7 cellular contexts compared by ENCODE assay signal in the genomic region with DNA sequence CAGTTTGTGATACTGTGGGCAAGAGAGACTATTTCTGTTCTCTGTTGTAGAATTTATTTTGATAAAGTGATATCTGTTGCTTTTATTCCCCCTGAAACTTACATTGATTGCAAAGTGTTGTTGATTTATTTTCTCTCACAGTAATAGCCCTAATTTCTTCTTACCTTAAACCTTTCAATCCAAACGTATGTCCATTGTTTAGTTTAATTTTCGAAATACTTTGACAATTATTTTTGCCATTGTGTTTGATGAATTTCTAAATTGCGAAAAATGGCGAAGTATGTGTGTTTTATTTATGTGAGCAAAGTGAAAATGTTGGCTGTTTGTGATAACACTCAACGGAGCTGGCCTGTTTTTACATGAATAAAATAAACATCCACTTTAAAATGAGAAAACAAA. TPM values are rescaled to one million over a fixed set of nuclear protein-coding genes. Genes with fewer than 3 reads are reported as not detected.
DNase-seq lines count a peak whose midpoint lies in the region; ATAC-seq and TF ChIP-seq lines count a peak whose summit lies in the region.
"Had no signal": no experiment of that assay in that cellular context is flagged by ENCODE, and none has a peak within 500 bp of the region (broad histone marks: within the 10 kb centered on the region; RNA-seq: fewer than 3 reads in every experiment).

No MANE protein-coding gene starts in this region.

- peak overlapping the region; percentile 95 for H3K9ac ChIP-seq in muscle layer of colon (ENCODE audit: low read length)

- H3K36me3 ChIP-seq in CD8-positive, alpha-beta T cell (ENCODE audit: insufficient read depth, low read length): no peaks in the 10 kb centered on the region
- no peaks in the 10 kb centered on the region for H3K36me3 ChIP-seq in muscle layer of colon (ENCODE audit: insufficient read depth, low read length)

- H3K4me3 Mint-ChIP-seq in CD8-positive, alpha-beta T cell: no peak overlapping the region
- H3K4me3 Mint-ChIP-seq: activated naive CD8-positive, alpha-beta T cell treated with anti-CD3 and anti-CD28 coated beads, Interleukin-2, amount 50 U/mL, for 24 hours had no signal

- peaks cover 11% of the 10 kb centered on the region for H3K36me3 Mint-ChIP-seq in CD8-positive, alpha-beta T cell

- peaks cover 21% of the 10 kb centered on the region for H3K4me1 ChIP-seq in CD8-positive, alpha-beta T cell (ENCODE audit: insufficient read depth, low read length)
- H3K4me1 ChIP-seq in muscle layer of colon (ENCODE audit: insufficient read depth, low read length): peaks cover 16% of the 10 kb centered on the region

- no peak for DNase-seq in CD8-positive, alpha-beta T cell
- DNase-seq in astrocyte of the cerebellum (ENCODE audit: low read depth) (no peak), NCI-H1417 (lab: John Stamatoyannopoulos, UW) (no peak), posterior vena cava (ENCODE audit: low spot score) (no peak)

- CTCF ChIA-PET in CD8-positive, alpha-beta T cell (lab: Charles Lee): interaction anchor here (0.8 to 1.5 kb wide), 6 partner anchors 12 to 129 kb away, joined by 3 to 11 read pairs (median 3); partner anchors contain the start of gene ZKSCAN8

- H3K4me3 ChIP-seq in CD8-positive, alpha-beta T cell (ENCODE audit: low read depth, low read length): peak overlapping the region; percentile 92
- H3K4me3 ChIP-seq in astrocyte of the cerebellum (ENCODE audit: low read depth, low read length) (peak overlapping the region; percentile 80), muscle layer of colon (ENCODE audit: low read depth in 1 of 2, low read length in 2 of 2) (peak overlapping the region; percentile 92 to 93)

- no peak for ATAC-seq in CD8-positive, alpha-beta T cell
- ATAC-seq in HG03469 (IDR thresholded peaks at IDR 0.05; ENCODE audit: unreplicated experiment): no peak

- no peaks in the 10 kb centered on the region for H3K9me3 Mint-ChIP-seq in CD8-positive, alpha-beta T cell
- H3K9me3 Mint-ChIP-seq: activated naive CD8-positive, alpha-beta T cell treated with anti-CD3 and anti-CD28 coated beads, Interleukin-2, amount 50 U/mL, for 24 hours had no signal

- peaks cover 31% of the 10 kb centered on the region for H3K4me1 Mint-ChIP-seq in CD8-positive, alpha-beta T cell (ENCODE audit: low read depth)

- no peaks in the 10 kb centered on the region for H3K27me3 ChIP-seq in CD8-positive, alpha-beta T cell (ENCODE audit: insufficient read depth, low read length)
- no peaks in the 10 kb centered on the region for H3K27me3 ChIP-seq in muscle layer of colon (ENCODE audit: control insufficient read depth in 1 of 2, insufficient read depth in 2 of 2, low read length in 2 of 2)

- in situ Hi-C loops in astrocyte of the cerebellum (cut with HindIII; ENCODE audit: low sequenced_read_pairs): no loop called here

- H3K27ac Mint-ChIP-seq in CD8-positive, alpha-beta T cell: no peak overlapping the region
- H3K27ac Mint-ChIP-seq: activated naive CD8-positive, alpha-beta T cell treated with anti-CD3 and anti-CD28 coated beads, Interleukin-2, amount 50 U/mL, for 24 hours had no signal

- no peaks in the 10 kb centered on the region for H3K9me3 ChIP-seq in CD8-positive, alpha-beta T cell (ENCODE audit: low read length)
- no peaks in the 10 kb centered on the region for H3K9me3 ChIP-seq in muscle layer of colon (ENCODE audit: low read length)

- H3K27ac ChIP-seq in CD8-positive, alpha-beta T cell (ENCODE audit: low read depth, low read length): peak overlapping the region; percentile 77
- H3K27ac ChIP-seq in muscle layer of colon (ENCODE audit: low read depth, low read length): peak overlapping the region; percentile 96

- H3K27me3 Mint-ChIP-seq in CD8-positive, alpha-beta T cell (ENCODE audit: low read depth): no peaks in the 10 kb centered on the region
- H3K27me3 Mint-ChIP-seq: activated naive CD8-positive, alpha-beta T cell treated with anti-CD3 and anti-CD28 coated beads, Interleukin-2, amount 50 U/mL, for 24 hours had no signal

- TF ChIP-seq CTCF in CD8-positive, alpha-beta T cell (IDR thresholded peaks at IDR 0.05): no peak
- no peak for TF ChIP-seq CTCF in astrocyte of the cerebellum (IDR thresholded peaks at IDR 0.05; ENCODE audit: low read depth, low read length, missing control alignments)

- intact Hi-C loops in CD8-positive, alpha-beta T cell (cut with DNase I, micrococcal nuclease): loop anchor here (2.0 to 10.0 kb wide), 8 partner anchors 14 to 362 kb away; partner anchors contain the start of genes ZSCAN12 (in 2 of the 2), PGBD1 (in 1 of the 2), ZNF165 (in 1 of the 2) and ZSCAN23 (in 1 of the 2)
- intact Hi-C loops in posterior vena cava (cut with DNase I): no loop called here

- POLR2A ChIA-PET in CD8-positive, alpha-beta T cell (lab: Charles Lee): interaction anchor here (0.9 to 4.1 kb wide), 14 partner anchors 14 to 459 kb away, joined by 3 to 38 read pairs (median 4); partner anchors contain the start of genes PGBD1, ZKSCAN3, ZKSCAN4 and ZKSCAN8

RNA-seq across cellular contexts. Expression of gene ZSCAN26, which starts 0.4 kb away (rescaled TPM):
- 10 to 100 TPM; 11.1 to 14.7 TPM for total RNA-seq in CD8-positive, alpha-beta T cell
- 10 to 100 TPM; 15.8 to 18.8 TPM for total RNA-seq in posterior vena cava

RNA-seq across cellular contexts. Expression of gene NKAPL, which starts 7.5 kb away (rescaled TPM):
- total RNA-seq in CD8-positive, alpha-beta T cell: not detected
- 1 to 10 TPM; 2.7 to 2.8 TPM for total RNA-seq in posterior vena cava

RNA-seq across cellular contexts. Expression of gene ZKSCAN4, which starts 14.5 kb away (rescaled TPM):
- total RNA-seq in CD8-positive, alpha-beta T cell: 1 to 10 TPM; 1.4 TPM
- 1 to 10 TPM; 3.1 to 5.6 TPM for total RNA-seq in posterior vena cava

RNA-seq across cellular contexts. Expression of gene PGBD1, which starts 14.8 kb away (rescaled TPM):
- under 1 TPM; 0.75 to 0.95 TPM for total RNA-seq in CD8-positive, alpha-beta T cell
- 1 to 10 TPM; 6.0 to 6.4 TPM for total RNA-seq in posterior vena cava

RNA-seq across cellular contexts. Expression of gene ZSCAN9, which starts 41.5 kb away (rescaled TPM):
- total RNA-seq in CD8-positive, alpha-beta T cell: 1 to 10 TPM; 2.1 to 3.0 TPM
- total RNA-seq in posterior vena cava: 10 to 100 TPM in 1 of 2 donors, 1 to 10 TPM in 1; 9.2 to 10.4 TPM

Comparison
In these comparisons a context has a peak if more than half of its experiments do, and no peak if none do; other contexts are left out.
1. intact Hi-C loops: an anchor here in CD8-positive, alpha-beta T cell (2.0 to 10.0 kb wide); none called in posterior vena cava.